Comparison of ENCODE assay signal across 2 cellular contexts in genomic region chr6:149346075-149346474, GRCh38.
TF ChIP-seq lines count a peak whose summit lies in the region.

No MANE protein-coding gene starts in this region.

TF ChIP-seq in WTC11, 78 proteins besides CTCF, POLR2A, EP300 and RAD21:
- TF ChIP-seq, protein P1, sequence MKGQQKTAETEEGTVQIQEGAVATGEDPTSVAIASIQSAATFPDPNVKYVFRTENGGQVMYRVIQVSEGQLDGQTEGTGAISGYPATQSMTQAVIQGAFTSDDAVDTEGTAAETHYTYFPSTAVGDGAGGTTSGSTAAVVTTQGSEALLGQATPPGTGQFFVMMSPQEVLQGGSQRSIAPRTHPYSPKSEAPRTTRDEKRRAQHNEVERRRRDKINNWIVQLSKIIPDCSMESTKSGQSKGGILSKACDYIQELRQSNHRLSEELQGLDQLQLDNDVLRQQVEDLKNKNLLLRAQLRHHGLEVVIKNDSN (CRISPR knock-in tag; IDR thresholded peaks at IDR 0.05), result no peak
- TF ChIP-seq HMGA2 (CRISPR knock-in tag; IDR thresholded peaks at IDR 0.05) (no peak), ZNF219 (CRISPR knock-in tag; IDR thresholded peaks at IDR 0.05; ENCODE audit: borderline replicate concordance) (no peak), MLX (CRISPR knock-in tag; IDR thresholded peaks at IDR 0.05) (no peak), AR (CRISPR knock-in tag; IDR thresholded peaks at IDR 0.05) (no peak), JUN (CRISPR knock-in tag; IDR thresholded peaks at IDR 0.05) (no peak)

TF ChIP-seq in K562, 482 proteins besides CTCF, POLR2A, EP300 and RAD21:
- TF ChIP-seq EGR1 (conservative IDR thresholded peaks at IDR 0.05), result peak; percentile 74
- TF ChIP-seq, protein P2, sequence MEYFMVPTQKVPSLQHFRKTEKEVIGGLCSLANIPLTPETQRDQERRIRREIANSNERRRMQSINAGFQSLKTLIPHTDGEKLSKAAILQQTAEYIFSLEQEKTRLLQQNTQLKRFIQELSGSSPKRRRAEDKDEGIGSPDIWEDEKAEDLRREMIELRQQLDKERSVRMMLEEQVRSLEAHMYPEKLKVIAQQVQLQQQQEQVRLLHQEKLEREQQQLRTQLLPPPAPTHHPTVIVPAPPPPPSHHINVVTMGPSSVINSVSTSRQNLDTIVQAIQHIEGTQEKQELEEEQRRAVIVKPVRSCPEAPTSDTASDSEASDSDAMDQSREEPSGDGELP (CRISPR knock-in tag; IDR thresholded peaks at IDR 0.05; ENCODE audit: borderline replicate concordance), result peak; percentile 19; the same call in 1 of the 2 replicates
- no peak for TF ChIP-seq NFRKB (IDR thresholded peaks at IDR 0.05; ENCODE audit: low read depth)
- TF ChIP-seq YBX1 (IDR thresholded peaks at IDR 0.05), result no peak
TF ChIP-seq in K562: peak in this region for 2.
